Comparison of ENCODE assay signal across 13 cellular contexts in genomic region chr13:45434556-45435371, GRCh38.
"Had no signal": no experiment of that assay in that cellular context is flagged by ENCODE, and none has a peak within 500 bp of the region (broad histone marks: within the 10 kb centered on the region; RNA-seq: fewer than 3 reads in every experiment).

No MANE protein-coding gene starts in this region.

- H3K27ac Mint-ChIP-seq: activated T-helper 1 cell treated with anti-CD3 and anti-CD28 coated beads, Interleukin-12 subunit alpha, Interleukin-12 subunit beta, Interleukin-2, Interleukin-4 antibody, amounts not matched to agents 30 ng/mL and 10 ng/mL and 1 ng/mL, durations not matched to agents 14 hours and 24 hours and 36 hours had no signal

- H3K27me3 ChIP-seq: brain microvascular endothelial cell, esophagus muscularis mucosa, pancreas had no signal

- H3K4me3 Mint-ChIP-seq: activated T-helper 1 cell treated with anti-CD3 and anti-CD28 coated beads, Interleukin-12 subunit alpha, Interleukin-12 subunit beta, Interleukin-2, Interleukin-4 antibody, amounts not matched to agents 30 ng/mL and 10 ng/mL and 1 ng/mL, durations not matched to agents 14 hours and 24 hours and 36 hours; central memory CD8-positive, alpha-beta T cell; naive thymus-derived CD8-positive, alpha-beta T cell had no signal

- H3K36me3 ChIP-seq: brain microvascular endothelial cell, esophagus muscularis mucosa, pancreas, thoracic aorta had no signal

- H3K4me3 ChIP-seq: esophagus muscularis mucosa, pancreas, thoracic aorta had no signal

- H3K36me3 Mint-ChIP-seq: naive thymus-derived CD8-positive, alpha-beta T cell had no signal

- H3K9me3 Mint-ChIP-seq: activated T-helper 1 cell treated with anti-CD3 and anti-CD28 coated beads, Interleukin-12 subunit alpha, Interleukin-12 subunit beta, Interleukin-2, Interleukin-4 antibody, amounts not matched to agents 30 ng/mL and 10 ng/mL and 1 ng/mL, durations not matched to agents 14 hours and 24 hours and 36 hours; central memory CD8-positive, alpha-beta T cell; naive thymus-derived CD8-positive, alpha-beta T cell had no signal

- H3K9me3 ChIP-seq: esophagus muscularis mucosa, pancreas, thoracic aorta had no signal

- H3K4me1 Mint-ChIP-seq: central memory CD8-positive, alpha-beta T cell; naive thymus-derived CD8-positive, alpha-beta T cell had no signal

- ATAC-seq: activated CD4-positive, CD25-positive, alpha-beta regulatory T cell treated with anti-CD3 and anti-CD28 coated beads, Interleukin-2, amount 50 U/mL, for 24 hours; naive thymus-derived CD8-positive, alpha-beta T cell; pancreas had no signal

- DNase-seq: anterior cingulate cortex; brain microvascular endothelial cell; cortex of kidney; effector CD4-positive, alpha-beta T cell; naive thymus-derived CD8-positive, alpha-beta T cell; pancreas; stimulated activated CD4-positive, alpha-beta T cell treated with anti-CD3 and anti-CD28 coated beads, Interleukin-12 subunit alpha, Interleukin-12 subunit beta, amount 100 ng/mL, for 4 hours; stimulated activated CD4-positive, alpha-beta T cell treated with anti-CD3 and anti-CD28 coated beads, Interleukin-2, amount 100 ng/mL, for 24 hours had no signal

- H3K27ac ChIP-seq: brain microvascular endothelial cell, esophagus muscularis mucosa, thoracic aorta had no signal

- H3K27me3 Mint-ChIP-seq: central memory CD8-positive, alpha-beta T cell; naive thymus-derived CD8-positive, alpha-beta T cell had no signal
